ENCODE assay signal across 9 cellular contexts in genomic region chr3:27467545-27467944, GRCh38. TPM values are rescaled to one million over a fixed set of nuclear protein-coding genes. Genes with fewer than 3 reads are reported as not detected.
DNase-seq lines count a peak whose midpoint lies in the region; ATAC-seq and TF ChIP-seq lines count a peak whose summit lies in the region.
"Had no signal": no experiment of that assay in that cellular context is flagged by ENCODE, and none has a peak within 500 bp of the region (broad histone marks: within the 10 kb centered on the region; RNA-seq: fewer than 3 reads in every experiment).

No MANE protein-coding gene starts in this region.

- peak; percentile 89 for ATAC-seq in activated CD8-positive, alpha-beta T cell treated with anti-CD3 and anti-CD28 coated beads for 36 hours
- peak; percentile 56 for ATAC-seq in stimulated activated memory B cell treated with anti-CD40 and anti-IgM and Interleukin-4, amounts not matched to agents 10 μg/mL and 1 μg/mL and 100 μg/mL, for 72 hours

- CTCF ChIA-PET in activated CD8-positive, alpha-beta T cell treated with anti-CD3 and anti-CD28 coated beads for 36 hours (lab: Charles Lee): interaction anchor here (0.7 to 2.5 kb wide), 30 partner anchors 9 to 337 kb away, joined by 3 to 12 read pairs (median 4); partner anchors contain the start of gene NEK10

- H3K4me1 ChIP-seq in left ventricle myocardium inferior: peaks cover 12% of the 10 kb centered on the region

- H3K4me3 Mint-ChIP-seq in activated CD8-positive, alpha-beta T cell treated with anti-CD3 and anti-CD28 coated beads for 36 hours: no peak overlapping the region
- no peak overlapping the region for H3K4me3 Mint-ChIP-seq in stimulated activated memory B cell treated with anti-CD40 and anti-IgM and Interleukin-4, amounts not matched to agents 10 μg/mL and 1 μg/mL and 100 μg/mL, for 72 hours
- H3K4me3 Mint-ChIP-seq: T-helper 1 cell treated with Interleukin-12 subunit alpha and Interleukin-12 subunit beta and Interleukin-4 antibody, amounts not matched to agents 30 μg/mL and 1 μg/mL, for 36 hours had no signal

- no peaks in the 10 kb centered on the region for H3K36me3 ChIP-seq in H7 (replicated peaks; ENCODE audit: control insufficient read depth, insufficient read depth, low read length)
- H3K36me3 ChIP-seq in left ventricle myocardium inferior: no peaks in the 10 kb centered on the region

- TF ChIP-seq CTCF in GM10266 (IDR thresholded peaks at IDR 0.05; ENCODE audit: control insufficient read depth, insufficient read depth, low read depth, missing control alignments) (peak; percentile 42), left ventricle myocardium inferior (IDR thresholded peaks at IDR 0.05; ENCODE audit: borderline replicate concordance) (peak; percentile 61)
- TF ChIP-seq CTCF in activated CD8-positive, alpha-beta T cell treated with anti-CD3 and anti-CD28 coated beads for 36 hours (IDR thresholded peaks at IDR 0.05): peak; percentile 63

- H3K27me3 ChIP-seq in H7 (ENCODE audit: control insufficient read depth, insufficient read depth, low read length) (no peaks in the 10 kb centered on the region), left ventricle myocardium inferior (ENCODE audit: low read depth) (no peaks in the 10 kb centered on the region)

- H3K27me3 Mint-ChIP-seq in activated CD8-positive, alpha-beta T cell treated with anti-CD3 and anti-CD28 coated beads for 36 hours: no peaks in the 10 kb centered on the region
- H3K27me3 Mint-ChIP-seq in stimulated activated memory B cell treated with anti-CD40 and anti-IgM and Interleukin-4, amounts not matched to agents 10 μg/mL and 1 μg/mL and 100 μg/mL, for 72 hours: no peaks in the 10 kb centered on the region

- peaks cover 15% of the 10 kb centered on the region for H3K36me3 Mint-ChIP-seq in activated CD8-positive, alpha-beta T cell treated with anti-CD3 and anti-CD28 coated beads for 36 hours (ENCODE audit: low read depth)
- peaks cover 15% of the 10 kb centered on the region for H3K36me3 Mint-ChIP-seq in stimulated activated memory B cell treated with anti-CD40 and anti-IgM and Interleukin-4, amounts not matched to agents 10 μg/mL and 1 μg/mL and 100 μg/mL, for 72 hours

- H3K4me1 Mint-ChIP-seq in activated CD8-positive, alpha-beta T cell treated with anti-CD3 and anti-CD28 coated beads for 36 hours (ENCODE audit: low read depth): peaks cover 12% of the 10 kb centered on the region
- H3K4me1 Mint-ChIP-seq in stimulated activated memory B cell treated with anti-CD40 and anti-IgM and Interleukin-4, amounts not matched to agents 10 μg/mL and 1 μg/mL and 100 μg/mL, for 72 hours: peaks cover 6% of the 10 kb centered on the region

- POLR2A ChIA-PET in activated CD8-positive, alpha-beta T cell treated with anti-CD3 and anti-CD28 coated beads for 36 hours (lab: Charles Lee): no interaction called here

- H3K9me3 Mint-ChIP-seq in activated CD8-positive, alpha-beta T cell treated with anti-CD3 and anti-CD28 coated beads for 36 hours: peaks cover 1% of the 10 kb centered on the region
- peaks cover 2% of the 10 kb centered on the region for H3K9me3 Mint-ChIP-seq in stimulated activated memory B cell treated with anti-CD40 and anti-IgM and Interleukin-4, amounts not matched to agents 10 μg/mL and 1 μg/mL and 100 μg/mL, for 72 hours
- H3K9me3 Mint-ChIP-seq: T-helper 1 cell treated with Interleukin-12 subunit alpha and Interleukin-12 subunit beta and Interleukin-4 antibody, amounts not matched to agents 30 μg/mL and 1 μg/mL, for 36 hours had no signal

- H3K27ac Mint-ChIP-seq in activated CD8-positive, alpha-beta T cell treated with anti-CD3 and anti-CD28 coated beads for 36 hours: peak overlapping the region; percentile 11
- H3K27ac Mint-ChIP-seq in stimulated activated memory B cell treated with anti-CD40 and anti-IgM and Interleukin-4, amounts not matched to agents 10 μg/mL and 1 μg/mL and 100 μg/mL, for 72 hours: no peak overlapping the region
- H3K27ac Mint-ChIP-seq: T-helper 1 cell treated with Interleukin-12 subunit alpha and Interleukin-12 subunit beta and Interleukin-4 antibody, amounts not matched to agents 30 μg/mL and 1 μg/mL, for 36 hours had no signal

- H3K27ac ChIP-seq in left ventricle myocardium inferior (replicated peaks): no peak overlapping the region

- DNase-seq in AG08396 (ENCODE audit: low spot score) (peak; percentile 28), GM10266 (ENCODE audit: extremely low spot score) (peak; percentile 33), H7 (peak; percentile 20), Kasumi-1 (lab: John Stamatoyannopoulos, UW) (peak; percentile 51 to 75), left ventricle myocardium inferior (no peak), activated gamma-delta T cell treated with Interleukin-2 at 50 U/mL for 16 hours (no peak)
- DNase-seq in activated CD8-positive, alpha-beta T cell treated with anti-CD3 and anti-CD28 coated beads for 36 hours: no peak

- intact Hi-C loops in activated CD8-positive, alpha-beta T cell treated with anti-CD3 and anti-CD28 coated beads for 36 hours (cut with micrococcal nuclease): no loop called here
- intact Hi-C loops in left ventricle myocardium inferior (cut with micrococcal nuclease): loop anchor here (5.0 kb wide), 1 partner anchor 155 kb away; no protein-coding TSS in a partner anchor

- no peak overlapping the region for H3K4me3 ChIP-seq in H7 (ENCODE audit: insufficient read depth, low read depth, low read length)
- H3K4me3 ChIP-seq in left ventricle myocardium inferior: no peak overlapping the region

- H3K9me3 ChIP-seq in left ventricle myocardium inferior (replicated peaks): no peaks in the 10 kb centered on the region

RNA-seq across cellular contexts. Expression of gene SLC4A7, which starts 16.6 kb away (rescaled TPM):
- 61.1 and 112 TPM in 2 replicates for total RNA-seq in H7 (2014; rRNA removed; shearing (Covaris generic))
- total RNA-seq in activated CD8-positive, alpha-beta T cell treated with anti-CD3 and anti-CD28 coated beads for 36 hours: 10 to 100 TPM; 48.0 to 48.8 TPM
- 12.2 TPM for total RNA-seq in left ventricle myocardium inferior

Comparison
In these comparisons a context has a peak if more than half of its experiments do, and no peak if none do; other contexts are left out.
1. DNase-seq: peak in AG08396 (single experiment), GM10266 (single experiment), H7 (single experiment) and Kasumi-1 (2 of 2); none in activated CD8-positive, alpha-beta T cell treated with anti-CD3 and anti-CD28 coated beads for 36 hours (single experiment), left ventricle myocardium inferior (single experiment) and activated gamma-delta T cell treated with Interleukin-2 at 50 U/mL for 16 hours (single experiment).
2. Peak in every context shown above with its lines, with median percentiles within 50 percentile points of each other: CTCF ChIP-seq.